In genomic region chr9:87535817-87536539, GRCh38 we compare ENCODE assay signal across 1 cellular context.
TF ChIP-seq lines count a peak whose summit lies in the region.

No MANE protein-coding gene starts in this region.

TF ChIP-seq in GM23338, 12 proteins besides CTCF, POLR2A, EP300 and RAD21 (continued from another document):
- TF ChIP-seq REST (IDR thresholded peaks at IDR 0.05; ENCODE audit: unreplicated experiment): no peak
TF ChIP-seq in GM23338: peak in this region for 0.
